In genomic region chr19:17327654-17328516, GRCh38 we compare ENCODE assay signal across 8 cellular contexts. TPM values are rescaled to one million over a fixed set of nuclear protein-coding genes. Genes with fewer than 3 reads are reported as not detected.
DNase-seq lines count a peak whose midpoint lies in the region; ATAC-seq, FAIRE-seq and TF ChIP-seq lines count a peak whose summit lies in the region.

No MANE protein-coding gene starts in this region.

- H3K4me3 ChIP-seq in lower leg skin (ENCODE audit: low read depth, poor library complexity, severe bottlenecking) = peak overlapping the region; percentile 18
- H3K4me3 ChIP-seq in thoracic aorta = peak overlapping the region; percentile 58

- peaks cover 4% of the 10 kb centered on the region for H3K36me3 ChIP-seq in thoracic aorta

- WGBS in lower leg skin, 2 donors = 38 to 42% methylated on average over 49 to 54 of the region's 64 CpGs

- DNase-seq in GM12891 (ENCODE audit: insufficient read length, low spot score) = peak; percentile 85
- peak; percentile 57 for DNase-seq in T-helper 9 cell
- DNase-seq in central memory CD4-positive, alpha-beta T cell = peak; percentile 48
- DNase-seq in lower leg skin (ENCODE audit: low spot score in 2 of 2) = peak in 1 of 2 donors; percentile 64
- DNase-seq in thoracic aorta (ENCODE audit: low spot score) = no peak
- no peak for DNase-seq in NCI-H510A treated with DMSO at 0.1 percent for 48 hours (lab: John Stamatoyannopoulos, UW)
- DNase-seq in NCI-H2227 (lab: John Stamatoyannopoulos, UW; ENCODE audit: unreplicated experiment) = no peak

- H3K27me3 ChIP-seq in thoracic aorta (replicated peaks; ENCODE audit: insufficient read depth) = no peaks in the 10 kb centered on the region

- H3K9me3 ChIP-seq in thoracic aorta = no peaks in the 10 kb centered on the region

- ATAC-seq in thoracic aorta (ENCODE audit: insufficient number of reproducible peaks, low FRiP score, low read depth) = no peak
- ATAC-seq in HG02852 (IDR thresholded peaks at IDR 0.05; ENCODE audit: unreplicated experiment) = no peak

- no peak overlapping the region for H3K27ac ChIP-seq in thoracic aorta

- intact Hi-C loops in lower leg skin (cut with DNase I; ENCODE audit: low total_unique reads) = no loop called here

- FAIRE-seq in GM12891 (lab: Jason Lieb, UNC) = no peak

- peaks cover 12 to 30% of the 10 kb centered on the region in 2 donors for H3K4me1 ChIP-seq in thoracic aorta (ENCODE audit: control insufficient read depth in 1 of 2, low read depth in 2 of 2)

- TF ChIP-seq CTCF in lower leg skin (IDR thresholded peaks at IDR 0.05) (no peak), thoracic aorta (IDR thresholded peaks at IDR 0.05) (no peak)

- TF ChIP-seq POLR2A in GM12891 (IDR thresholded peaks at IDR 0.05; ENCODE audit: low read depth, low read length) = no peak
- TF ChIP-seq POLR2A in lower leg skin (IDR thresholded peaks at IDR 0.05) = no peak

TF ChIP-seq in GM12891, 5 proteins besides CTCF, POLR2A, EP300 and RAD21:
- no peak for TF ChIP-seq PAX5 (IDR thresholded peaks at IDR 0.05; ENCODE audit: insufficient read depth, low read length, severe bottlenecking)

RNA-seq across cellular contexts. Expression of gene ANO8, which starts 6.8 kb away (rescaled TPM):
- 1.3 TPM for polyA plus RNA-seq in GM12891 (2012; ENCODE audit: low read depth, missing spikeins)
- total RNA-seq in lower leg skin (10 to 100 TPM; 31.1 to 56.8 (median 46.9) TPM), thoracic aorta (10 to 100 TPM in 1 of 2 donors, 1 to 10 TPM in 1; 9.5 to 13.4 TPM)

RNA-seq across cellular contexts. Expression of gene GTPBP3, which starts 9.5 kb away (rescaled TPM):
- 11.2 TPM for polyA plus RNA-seq in GM12891 (2012; ENCODE audit: low read depth, missing spikeins)
- total RNA-seq in lower leg skin = 10 to 100 TPM; 30.6 to 36.8 (median 35.0) TPM
- 10 to 100 TPM; 20.7 to 72.5 TPM for total RNA-seq in thoracic aorta

RNA-seq across cellular contexts. Expression of gene DDA1, which starts 18.5 kb away (rescaled TPM):
- 75.3 TPM for polyA plus RNA-seq in GM12891 (2012; ENCODE audit: low read depth, missing spikeins)
- total RNA-seq in lower leg skin = 10 to 100 TPM; 16.4 to 30.7 (median 26.3) TPM
- 10 to 100 TPM in 1 of 2 donors, 1 to 10 TPM in 1; 8.9 to 13.5 TPM for total RNA-seq in thoracic aorta

RNA-seq across cellular contexts. Expression of gene MRPL34, which starts 22.2 kb away (rescaled TPM):
- 75.1 TPM for polyA plus RNA-seq in GM12891 (2012; ENCODE audit: low read depth, missing spikeins)
- total RNA-seq in lower leg skin (100 to 1,000 TPM in 3 of 4 donors, 10 to 100 TPM in 1; 88.4 to 228 (median 131) TPM), thoracic aorta (100 to 1,000 TPM; 132 to 140 TPM)

RNA-seq across cellular contexts. Expression of gene ABHD8, which starts 24.7 kb away (rescaled TPM):
- 9.2 TPM for polyA plus RNA-seq in GM12891 (2012; ENCODE audit: low read depth, missing spikeins)
- total RNA-seq in lower leg skin (10 to 100 TPM; 20.2 to 34.9 (median 27.7) TPM), thoracic aorta (10 to 100 TPM in 1 of 2 donors, 1 to 10 TPM in 1; 9.8 to 24.0 TPM)

Comparison
In these comparisons a context has a peak if more than half of its experiments do, and no peak if none do; other contexts are left out.
1. DNase-seq: peak in GM12891 (single experiment), T-helper 9 cell (single experiment) and central memory CD4-positive, alpha-beta T cell (single experiment); none in thoracic aorta (single experiment), NCI-H510A treated with DMSO at 0.1 percent for 48 hours (single experiment) and NCI-H2227 (single experiment).